Comparison of ENCODE assay signal across 14 cellular contexts in the genomic region with DNA sequence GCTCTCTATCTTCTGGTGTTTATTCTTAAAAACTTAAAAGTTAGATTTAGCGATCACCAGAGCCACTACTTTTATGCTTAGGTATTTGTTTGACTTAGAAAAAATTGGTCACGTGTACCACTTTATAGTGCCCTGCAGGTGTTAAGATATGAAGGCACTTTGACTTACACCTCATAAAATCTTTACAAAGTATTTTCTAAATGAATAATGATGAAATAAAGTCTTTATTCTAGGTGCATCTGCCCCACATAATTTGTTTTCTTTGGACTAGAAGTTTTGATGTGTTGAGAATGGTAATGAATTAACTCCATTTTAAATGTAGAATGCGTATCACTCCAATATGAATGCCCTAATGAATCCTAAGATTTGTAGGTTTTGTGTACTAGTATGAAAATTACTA. TPM values are rescaled to one million over a fixed set of nuclear protein-coding genes. Genes with fewer than 3 reads are reported as not detected.
DNase-seq lines count a peak whose midpoint lies in the region; ATAC-seq, FAIRE-seq and TF ChIP-seq lines count a peak whose summit lies in the region.
"Had no signal": no experiment of that assay in that cellular context is flagged by ENCODE, and none has a peak within 500 bp of the region (broad histone marks: within the 10 kb centered on the region; RNA-seq: fewer than 3 reads in every experiment).

No MANE protein-coding gene starts in this region.

- ATAC-seq in HepG2 (no peak), right lobe of liver (no peak), HG02970 (IDR thresholded peaks at IDR 0.05; ENCODE audit: low FRiP score, unreplicated experiment) (no peak)

- peak overlapping the region in 5 of 6 donors; percentile 22 to 70 (median 58) for H3K27ac Mint-ChIP-seq in immature natural killer cell

- no peak for TF ChIP-seq RAD21 in HepG2 (CRISPR knock-in tag; IDR thresholded peaks at IDR 0.05)

- TF ChIP-seq CTCF in HepG2 (CRISPR knock-in tag; IDR thresholded peaks at IDR 0.05), result no peak
- TF ChIP-seq CTCF in right lobe of liver (IDR thresholded peaks at IDR 0.05), result no peak
- TF ChIP-seq CTCF in SU-DHL-6 (IDR thresholded peaks at IDR 0.05; ENCODE audit: insufficient read depth, low read length, poor library complexity, severe bottlenecking), result no peak

- DNase-seq in HepG2 (ENCODE audit: low spot score) (no peak), right lobe of liver (no peak), immature natural killer cell (no peak), amygdala (lab: John Stamatoyannopoulos, UW) (no peak)
- DNase-seq in effector CD4-positive, alpha-beta T cell, result no peak
- DNase-seq in NK-92 treated with Interleukin-12 subunit alpha and Interleukin-12 subunit beta, amount 100 ng/mL, for 24 hours (lab: John Stamatoyannopoulos, UW), result no peak
- DNase-seq: BE2C; central memory CD4-positive, alpha-beta T cell; HCEC 1CT; hypothalamus; SIG-M5 had no signal

- in situ Hi-C loops in HepG2 (cut with HindIII; ENCODE audit: extremely low pct_ligation_motif_present, low pct_unique_long_range_greater_than_20kb), result no loop called here

- H3K4me2 ChIP-seq in HepG2 (ENCODE audit: low read depth, low read length) (peak overlapping the region; percentile 60), SU-DHL-6 (ENCODE audit: low read depth, low read length, poor library complexity, severe bottlenecking) (peak overlapping the region; percentile 92)

- no peaks in the 10 kb centered on the region for H3K9me2 ChIP-seq in SU-DHL-6 (replicated peaks; ENCODE audit: insufficient read depth, low read length)

- H3K27ac ChIP-seq in HepG2 (ENCODE audit: extremely low read length, insufficient read depth, low read length), result no peak overlapping the region
- H3K27ac ChIP-seq in right lobe of liver, result no peak overlapping the region
- no peak overlapping the region for H3K27ac ChIP-seq in SU-DHL-6 (ENCODE audit: low read depth, low read length)

- H3K27me3 ChIP-seq in HepG2 (ENCODE audit: control insufficient read depth in 1 of 2, insufficient read depth in 2 of 2, low read length in 2 of 2) (no peaks in the 10 kb centered on the region), right lobe of liver (no peaks in the 10 kb centered on the region), SU-DHL-6 (ENCODE audit: low read length) (no peaks in the 10 kb centered on the region)
- H3K27me3 ChIP-seq: BE2C had no signal

- intact Hi-C loops in HepG2 (cut with micrococcal nuclease; ENCODE audit: unreplicated experiment), result no loop called here
- intact Hi-C loops in right lobe of liver (cut with DNase I), result no loop called here

- no peaks in the 10 kb centered on the region for H3K9me3 ChIP-seq in HepG2 (ENCODE audit: low read length)
- no peaks in the 10 kb centered on the region for H3K9me3 ChIP-seq in right lobe of liver
- H3K9me3 ChIP-seq in SU-DHL-6 (ENCODE audit: insufficient read depth, low read length), result no peaks in the 10 kb centered on the region
- H3K9me3 ChIP-seq: BE2C had no signal

- H3K4me1 ChIP-seq in HepG2 (ENCODE audit: insufficient read depth, low read length), result peaks cover 69% of the 10 kb centered on the region
- H3K4me1 ChIP-seq in right lobe of liver, result no peaks in the 10 kb centered on the region
- H3K4me1 ChIP-seq: BE2C had no signal

- peaks cover 62 to 69% of the 10 kb centered on the region in 2 donors for H3K4me1 Mint-ChIP-seq in immature natural killer cell

- no peak for FAIRE-seq in HepG2 (lab: Jason Lieb, UNC)

- TF ChIP-seq EP300 in HepG2 (IDR thresholded peaks at IDR 0.05; ENCODE audit: low read depth in 2 of 2, low read length in 2 of 2), result no peak
- TF ChIP-seq EP300 in HepG2 (CRISPR knock-in tag; IDR thresholded peaks at IDR 0.05; ENCODE audit: borderline replicate concordance), result no peak

- WGBS in HepG2 (ENCODE audit: low lambda C conversion rate), result 23% methylated on average over 3 of the region's 3 CpGs
- WGBS in right lobe of liver (ENCODE audit: insufficient coverage, low coverage, low lambda C conversion rate, missing lambda C conversion rate), result 39% methylated on average over 3 of the region's 3 CpGs

- H3K27me3 Mint-ChIP-seq in immature natural killer cell (ENCODE audit: low read depth in 3 of 3), result peaks cover 8 to 15% (median 9%) of the 10 kb centered on the region in 3 donors

- H3K9ac ChIP-seq in HepG2 (ENCODE audit: insufficient read depth, low read depth, low read length), result peak overlapping the region; percentile 82; the same call in 1 of the 2 replicates
- H3K9ac ChIP-seq in SU-DHL-6 (ENCODE audit: low read length), result no peak overlapping the region

- no TSS peak for BruUV-seq in HepG2 (replicated peaks; lab: Mats Ljungman, UMichigan)

- 0 out of 5 replicates have a peak, but pooled peaks cover 0 to 2% of the 10 kb centered on the region in 2 experiments for H3K36me3 ChIP-seq in HepG2 (replicated peaks in 1 of 2; ENCODE audit: control insufficient read depth in 1 of 2, insufficient read depth in 2 of 2, low read length in 2 of 2)
- no peaks in the 10 kb centered on the region for H3K36me3 ChIP-seq in right lobe of liver
- no peaks in the 10 kb centered on the region for H3K36me3 ChIP-seq in SU-DHL-6 (ENCODE audit: low read length)
- H3K36me3 ChIP-seq: BE2C had no signal

- H4K20me1 ChIP-seq in HepG2 (ENCODE audit: insufficient read depth, low read length) (peaks cover 30% of the 10 kb centered on the region), SU-DHL-6 (ENCODE audit: low read depth, low read length) (peaks cover 26% of the 10 kb centered on the region)

- peak overlapping the region in 4 of 5 donors; percentile 11 to 97 (median 64) for H3K4me3 Mint-ChIP-seq in immature natural killer cell

- POLR2A ChIA-PET in HepG2 (lab: Yijun Ruan, JAX), result no interaction called here

- no peaks in the 10 kb centered on the region for H3K36me3 Mint-ChIP-seq in immature natural killer cell

- CTCF ChIA-PET in HepG2 (lab: Yijun Ruan, JAX; ENCODE audit: low intra/inter-chr PET ratio, low total read pairs), result no interaction called here

- no peaks in the 10 kb centered on the region for H3F3A ChIP-seq in SU-DHL-6 (ENCODE audit: insufficient read depth)

- no peak overlapping the region for H2AFZ ChIP-seq in HepG2 (ENCODE audit: low read length)
- H2AFZ ChIP-seq in SU-DHL-6 (ENCODE audit: low read depth, low read length, severe bottlenecking), result no peak overlapping the region

- TF ChIP-seq POLR2A in HepG2 (IDR thresholded peaks at IDR 0.05; ENCODE audit: insufficient read depth in 1 of 2, low read depth in 2 of 2, low read length in 2 of 2), result no peak
- no peak for TF ChIP-seq POLR2A in right lobe of liver (IDR thresholded peaks at IDR 0.05)

- H3K4me3 ChIP-seq in HepG2 (replicated peaks in 1 of 3; ENCODE audit: insufficient read depth in 1 of 3, low read depth in 2 of 3, low read length in 3 of 3) (peak overlapping the region; percentile 76 to 85 (median 83); a peak in 5 of 6 replicates), right lobe of liver (no peak overlapping the region), SU-DHL-6 (ENCODE audit: insufficient read depth, low read length, poor library complexity, severe bottlenecking) (no peak overlapping the region)
- H3K4me3 ChIP-seq: lung had no signal

- no peaks in the 10 kb centered on the region for H3K9me3 Mint-ChIP-seq in immature natural killer cell

- H3K79me2 ChIP-seq in HepG2 (ENCODE audit: insufficient read depth, low read length) (peaks cover 76% of the 10 kb centered on the region), SU-DHL-6 (ENCODE audit: insufficient read depth, low read length) (peaks cover 65% of the 10 kb centered on the region)

TF ChIP-seq in HepG2, 621 proteins besides CTCF, POLR2A, EP300 and RAD21 (continues in another document):
- TF ChIP-seq, protein P1, sequence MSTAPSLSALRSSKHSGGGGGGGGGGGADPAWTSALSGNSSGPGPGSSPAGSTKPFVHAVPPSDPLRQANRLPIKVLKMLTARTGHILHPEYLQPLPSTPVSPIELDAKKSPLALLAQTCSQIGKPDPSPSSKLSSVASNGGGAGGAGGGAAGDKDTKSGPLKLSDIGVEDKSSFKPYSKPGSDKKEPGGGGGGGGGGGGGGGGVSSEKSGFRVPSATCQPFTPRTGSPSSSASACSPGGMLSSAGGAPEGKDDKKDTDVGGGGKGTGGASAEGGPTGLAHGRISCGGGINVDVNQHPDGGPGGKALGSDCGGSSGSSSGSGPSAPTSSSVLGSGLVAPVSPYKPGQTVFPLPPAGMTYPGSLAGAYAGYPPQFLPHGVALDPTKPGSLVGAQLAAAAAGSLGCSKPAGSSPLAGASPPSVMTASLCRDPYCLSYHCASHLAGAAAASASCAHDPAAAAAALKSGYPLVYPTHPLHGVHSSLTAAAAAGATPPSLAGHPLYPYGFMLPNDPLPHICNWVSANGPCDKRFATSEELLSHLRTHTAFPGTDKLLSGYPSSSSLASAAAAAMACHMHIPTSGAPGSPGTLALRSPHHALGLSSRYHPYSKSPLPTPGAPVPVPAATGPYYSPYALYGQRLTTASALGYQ (CRISPR knock-in tag; IDR thresholded peaks at IDR 0.05), result no peak
- TF ChIP-seq ZFP36 (IDR thresholded peaks at IDR 0.05; ENCODE audit: borderline replicate concordance, low read depth, low read length, partially characterized antibody), result no peak

RNA-seq across cellular contexts. Expression of a gene that starts 2.9 kb away (rescaled TPM):
- total RNA-seq in HepG2 (2016; rRNA removed; fragmentation: Illumina TruSeq; extraction: Trizol), result 27.8 and 29.3 TPM in 2 replicates
- total RNA-seq in HepG2 (2016; cell fraction: cytosol; rRNA removed; fragmentation: Illumina TruSeq; extraction: Trizol; ENCODE audit: low read depth), result 7.1 and 8.2 TPM in 2 replicates
- total RNA-seq in HepG2 (2016; cell fraction: insoluble cytoplasmic fraction; rRNA removed; fragmentation: Illumina TruSeq; extraction: Trizol), result 27.9 and 28.2 TPM in 2 replicates
- 10.8 and 13.7 TPM in 2 replicates for total RNA-seq in HepG2 (2016; cell fraction: membrane; rRNA removed; fragmentation: Illumina TruSeq; extraction: Trizol)
- total RNA-seq in HepG2 (2016; cell fraction: nucleus; rRNA removed; fragmentation: Illumina TruSeq; extraction: Trizol), result 40.4 and 42.5 TPM in 2 replicates
- polyA plus RNA-seq in HepG2 (2011; rRNA removed), result 47.1 and 49.6 TPM in 2 replicates
- 13.5 and 21.4 TPM in 2 replicates for polyA plus RNA-seq in HepG2 (2011; cell fraction: cytosol; rRNA removed)
- polyA plus RNA-seq in HepG2 (2011; cell fraction: nucleus; rRNA removed), result 67.5 and 88.7 TPM in 2 replicates
- 58.7 and 86.7 TPM in 2 replicates for polyA plus RNA-seq in HepG2 (2012)
- 1.1 and 1.3 TPM in 2 replicates for polyA plus RNA-seq in HepG2 (2016; cell fraction: cytosol; fragmentation: Illumina TruSeq; extraction: Trizol; ENCODE audit: low read depth)
- 28.9 and 30.6 TPM in 2 replicates for polyA plus RNA-seq in HepG2 (2016; cell fraction: insoluble cytoplasmic fraction; fragmentation: Illumina TruSeq; extraction: Trizol; ENCODE audit: low read depth)
- polyA plus RNA-seq in HepG2 (2016; cell fraction: membrane; fragmentation: Illumina TruSeq; extraction: Trizol; ENCODE audit: low read depth), result 4.3 and 6.1 TPM in 2 replicates
- 56.9 and 61.9 TPM in 2 replicates for polyA plus RNA-seq in HepG2 (2016; cell fraction: nucleus; fragmentation: Illumina TruSeq; extraction: Trizol; ENCODE audit: insufficient read depth, low read depth)
- polyA minus RNA-seq in HepG2 (2011; rRNA and poly(A)+ RNA removed; ENCODE audit: low replicate concordance), result 19.4 and 22.9 TPM in 2 replicates
- polyA minus RNA-seq in HepG2 (2011; cell fraction: cytosol; rRNA and poly(A)+ RNA removed), result 28.4 and 38.1 TPM in 2 replicates
- 172 and 229 TPM in 2 replicates for polyA minus RNA-seq in HepG2 (2011; cell fraction: nucleus; rRNA and poly(A)+ RNA removed)
- total RNA-seq in right lobe of liver, result 10 to 100 TPM; 16.2 to 32.9 (median 21.5) TPM
- 1 to 10 TPM; 8.9 to 9.7 (median 9.5) TPM for polyA plus RNA-seq in immature natural killer cell

Comparison
In these comparisons a context has a peak if more than half of its experiments do, and no peak if none do; other contexts are left out.
1. H3K4me3 ChIP-seq: peak in HepG2 (3 of 3); none in right lobe of liver (0 of 3) and SU-DHL-6 (single experiment).